ENCODE assay signal across 20 cellular contexts in genomic region chrX:3806630-3807029, GRCh38.
DNase-seq lines count a peak whose midpoint lies in the region; ATAC-seq and TF ChIP-seq lines count a peak whose summit lies in the region.
"Had no signal": no experiment of that assay in that cellular context is flagged by ENCODE, and none has a peak within 500 bp of the region (broad histone marks: within the 10 kb centered on the region; RNA-seq: fewer than 3 reads in every experiment).

No MANE protein-coding gene starts in this region.

- H3K27ac ChIP-seq in foreskin keratinocyte: no peak overlapping the region
- H3K27ac ChIP-seq: BLaER1, SJSA1 had no signal

- H3K27me3 ChIP-seq in H7 (ENCODE audit: control insufficient read depth, insufficient read depth, low read length) (no peaks in the 10 kb centered on the region), foreskin keratinocyte (peaks cover 16% of the 10 kb centered on the region)
- H3K27me3 ChIP-seq: BLaER1, SJSA1 had no signal

- DNase-seq in NCI-H2171 (lab: John Stamatoyannopoulos, UW) (peak; percentile 0), NCI-H2171 treated with DMSO at 0.1 percent for 48 hours (lab: John Stamatoyannopoulos, UW) (no peak), H7 (peak; percentile 44), NCI-H69 (lab: John Stamatoyannopoulos, UW) (peak; percentile 13), foreskin keratinocyte (no peak), NCI-H187 (lab: John Stamatoyannopoulos, UW) (no peak), AG08396 (ENCODE audit: low spot score) (no peak), glomerular visceral epithelial cell (ENCODE audit: extremely low spot score) (no peak)
- DNase-seq: CD8-positive, alpha-beta memory T cell; DMS79; KG1; MV-4-11; NCI-H1436; NCI-H2081 treated with DMSO at 0.1 percent for 48 hours; NCI-H82; SW 1271 had no signal

- H3K4me1 ChIP-seq in foreskin keratinocyte: no peaks in the 10 kb centered on the region
- H3K4me1 ChIP-seq: SJSA1 had no signal

- no peak overlapping the region for H3K4me3 ChIP-seq in H7 (ENCODE audit: insufficient read depth, low read depth, low read length)
- H3K4me3 ChIP-seq: BLaER1, SJSA1 had no signal

- no peaks in the 10 kb centered on the region for H3K36me3 ChIP-seq in H7 (replicated peaks; ENCODE audit: control insufficient read depth, insufficient read depth, low read length)
- H3K36me3 ChIP-seq: BLaER1, SJSA1 had no signal

- peak; percentile 46 for ATAC-seq in foreskin keratinocyte
- ATAC-seq: HepG2, Panc1 had no signal

- TF ChIP-seq CTCF in foreskin keratinocyte (conservative IDR thresholded peaks at IDR 0.05): no peak

Comparison
In these comparisons a context has a peak if more than half of its experiments do, and no peak if none do; other contexts are left out.
1. DNase-seq: peak in NCI-H2171 (single experiment), H7 (single experiment) and NCI-H69 (single experiment); none in NCI-H2171 treated with DMSO at 0.1 percent for 48 hours (single experiment), foreskin keratinocyte (0 of 2), NCI-H187 (0 of 2), AG08396 (single experiment) and glomerular visceral epithelial cell (single experiment).